Comparison of ENCODE assay signal across 17 cellular contexts in the genomic region with DNA sequence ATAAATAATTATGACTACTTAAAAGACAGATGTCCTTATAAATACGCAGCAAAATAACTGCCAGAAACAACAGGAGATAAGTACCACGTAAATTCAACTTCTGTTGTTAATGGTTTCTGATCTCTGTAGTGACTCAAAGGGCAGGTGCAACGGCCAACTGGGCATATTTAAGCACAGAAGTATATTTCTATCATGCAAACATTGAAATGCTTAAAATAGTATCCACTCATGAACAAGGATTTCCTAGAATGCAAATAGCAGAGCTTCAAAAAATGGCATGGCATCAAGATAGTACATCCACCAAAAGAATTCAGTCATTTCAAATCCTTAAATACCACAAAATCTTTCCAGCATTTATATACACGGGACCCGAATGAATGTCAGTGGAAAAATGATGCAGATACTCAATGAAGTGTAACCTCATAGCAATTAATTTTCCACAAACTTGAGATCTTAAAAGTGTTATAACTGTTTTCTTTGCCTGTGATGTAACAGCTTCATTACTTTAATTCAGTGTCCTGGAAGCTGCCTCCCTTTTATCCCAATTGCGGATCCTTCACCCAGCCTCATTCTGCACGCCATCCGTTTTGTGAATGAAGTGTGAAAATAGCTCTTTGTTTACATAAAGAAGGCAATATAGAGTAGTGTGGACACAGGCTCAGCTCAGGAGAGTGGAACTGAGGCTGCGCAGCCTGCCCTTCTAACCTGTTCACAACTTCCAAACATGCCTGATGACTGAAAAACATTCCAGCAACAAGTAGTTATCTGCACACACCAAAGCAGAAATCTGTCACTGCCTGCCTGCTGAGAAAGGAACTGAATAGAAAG. TPM values are rescaled to one million over a fixed set of nuclear protein-coding genes. Genes with fewer than 3 reads are reported as not detected.
A peak's percentile ranks its signal among the peaks of the same experiment; 100 is the strongest.
DNase-seq lines count a peak whose midpoint lies in the region; ATAC-seq and TF ChIP-seq lines count a peak whose summit lies in the region.
"Had no signal": no experiment of that assay in that cellular context is flagged by ENCODE, and none has a peak within 500 bp of the region (broad histone marks: within the 10 kb centered on the region; RNA-seq: fewer than 3 reads in every experiment).

No MANE protein-coding gene starts in this region.

- peaks cover 8 to 44% of the 10 kb centered on the region in 2 donors for H3K4me1 ChIP-seq in ascending aorta
- H3K4me1 ChIP-seq in tibial artery = peaks cover 0 to 92% (median 44%) of the 10 kb centered on the region in 4 donors

- peak; percentile 48 for DNase-seq in NCI-H748 (lab: John Stamatoyannopoulos, UW; ENCODE audit: unreplicated experiment)
- DNase-seq in NCI-H748 treated with DMSO at 0.1 percent for 48 hours (lab: John Stamatoyannopoulos, UW) = no peak
- no peak for DNase-seq in ascending aorta (ENCODE audit: low spot score in 2 of 2)
- peak; percentile 43 for DNase-seq in left kidney (ENCODE audit: low read depth, low spot score)
- no peak for DNase-seq in tibial artery
- no peak for DNase-seq in T1000 (lab: John Stamatoyannopoulos, UW)
- no peak for DNase-seq in NCI-H82 (lab: John Stamatoyannopoulos, UW)
- DNase-seq: activated CD8-positive, alpha-beta memory T cell treated with anti-CD3 and anti-CD28 coated beads, Interleukin-2, amount 50 U/mL, for 48 hours; caudate nucleus; left cardiac atrium; naive thymus-derived CD4-positive, alpha-beta T cell; NCI-H1092 treated with DMSO at 0.1 percent for 48 hours; retina; stimulated activated CD4-positive, alpha-beta T cell treated with anti-CD3 and anti-CD28 coated beads, Interleukin-4, amount 100 ng/mL, for 1 hour; upper lobe of right lung had no signal

- H3K27me3 ChIP-seq in ascending aorta (no peaks in the 10 kb centered on the region), tibial artery (no peaks in the 10 kb centered on the region)
- H3K27me3 ChIP-seq: upper lobe of right lung had no signal

- H3K36me3 ChIP-seq in ascending aorta (no peaks in the 10 kb centered on the region), tibial artery (no peaks in the 10 kb centered on the region)
- H3K36me3 ChIP-seq: upper lobe of right lung had no signal

- H3K9me3 ChIP-seq in ascending aorta = no peaks in the 10 kb centered on the region
- H3K9me3 ChIP-seq in tibial artery = no peaks in the 10 kb centered on the region
- H3K9me3 ChIP-seq: A549, upper lobe of right lung had no signal

- TF ChIP-seq CTCF in ascending aorta (IDR thresholded peaks at IDR 0.05) = no peak
- TF ChIP-seq CTCF in tibial artery (IDR thresholded peaks at IDR 0.05) = no peak

- ATAC-seq in HG02981 (IDR thresholded peaks at IDR 0.05; ENCODE audit: unreplicated experiment) = no peak
- ATAC-seq: A549; naive thymus-derived CD4-positive, alpha-beta T cell had no signal

- H3K27ac ChIP-seq in ascending aorta = peak overlapping the region; percentile 60 to 72
- H3K27ac ChIP-seq in tibial artery = peak overlapping the region; percentile 43 to 58
- H3K27ac ChIP-seq: A549, upper lobe of right lung had no signal

- intact Hi-C loops in ascending aorta (cut with DNase I) (loop anchor here (10.0 kb wide), 1 partner anchor 667 kb away; no protein-coding TSS in a partner anchor), tibial artery (cut with DNase I; ENCODE audit: low total_unique reads) (no loop called here)

- H3K4me3 ChIP-seq in ascending aorta = peak overlapping the region in 1 of 2 donors; percentile 3
- no peak overlapping the region for H3K4me3 ChIP-seq in tibial artery
- H3K4me3 ChIP-seq: A549, upper lobe of right lung had no signal

RNA-seq across cellular contexts. Expression of a gene that starts 10.1 kb away (rescaled TPM):
- total RNA-seq in ascending aorta = 21.0 TPM

Comparison
In these comparisons a context has a peak if more than half of its experiments do, and no peak if none do; other contexts are left out.
1. DNase-seq: peak in NCI-H748 (single experiment) and left kidney (single experiment); none in NCI-H748 treated with DMSO at 0.1 percent for 48 hours (single experiment), ascending aorta (0 of 2), tibial artery (0 of 2), T1000 (single experiment) and NCI-H82 (single experiment).